In the genomic region with DNA sequence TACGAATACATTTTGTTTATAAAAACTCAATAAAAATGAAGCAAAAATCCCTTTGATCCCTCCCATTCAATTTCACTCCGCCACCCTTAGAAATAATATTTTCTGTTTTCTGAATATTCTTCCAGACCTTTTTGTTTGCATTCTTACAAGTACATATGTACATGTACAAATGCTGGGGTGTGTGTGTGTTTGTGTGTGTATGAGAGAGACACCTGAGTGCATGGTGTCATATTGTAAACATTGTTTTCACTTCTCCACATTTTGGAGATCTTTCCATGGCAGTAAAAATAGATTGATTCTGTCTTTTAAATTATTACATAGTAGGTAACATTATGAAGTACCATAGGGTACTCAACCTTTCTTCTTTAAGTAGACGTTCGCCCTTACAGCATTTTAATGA, we compare ENCODE assay signal across 1 cellular context.
TF ChIP-seq lines count a peak whose summit lies in the region.

No MANE protein-coding gene starts in this region.

TF ChIP-seq in HepG2, 621 proteins besides CTCF, POLR2A, EP300 and RAD21:
- no peak for TF ChIP-seq HNRNPK (IDR thresholded peaks at IDR 0.05; ENCODE audit: low read depth, low read length, poor library complexity, severe bottlenecking)
- peak; percentile 26; the same call in 1 of the 3 replicates for TF ChIP-seq MXI1 (IDR thresholded peaks at IDR 0.05; ENCODE audit: borderline replicate concordance, low read depth, low read length)
- TF ChIP-seq AGO1 (IDR thresholded peaks at IDR 0.05; ENCODE audit: low read depth, low read length, poor library complexity, severe bottlenecking): no peak
- TF ChIP-seq SAP130 (CRISPR knock-in tag; IDR thresholded peaks at IDR 0.05; ENCODE audit: low read depth): peak; percentile 10; the same call in 1 of the 2 replicates
- TF ChIP-seq MED8 (CRISPR knock-in tag; IDR thresholded peaks at IDR 0.05; ENCODE audit: insufficient replicate concordance): no peak
- TF ChIP-seq, protein P1, sequence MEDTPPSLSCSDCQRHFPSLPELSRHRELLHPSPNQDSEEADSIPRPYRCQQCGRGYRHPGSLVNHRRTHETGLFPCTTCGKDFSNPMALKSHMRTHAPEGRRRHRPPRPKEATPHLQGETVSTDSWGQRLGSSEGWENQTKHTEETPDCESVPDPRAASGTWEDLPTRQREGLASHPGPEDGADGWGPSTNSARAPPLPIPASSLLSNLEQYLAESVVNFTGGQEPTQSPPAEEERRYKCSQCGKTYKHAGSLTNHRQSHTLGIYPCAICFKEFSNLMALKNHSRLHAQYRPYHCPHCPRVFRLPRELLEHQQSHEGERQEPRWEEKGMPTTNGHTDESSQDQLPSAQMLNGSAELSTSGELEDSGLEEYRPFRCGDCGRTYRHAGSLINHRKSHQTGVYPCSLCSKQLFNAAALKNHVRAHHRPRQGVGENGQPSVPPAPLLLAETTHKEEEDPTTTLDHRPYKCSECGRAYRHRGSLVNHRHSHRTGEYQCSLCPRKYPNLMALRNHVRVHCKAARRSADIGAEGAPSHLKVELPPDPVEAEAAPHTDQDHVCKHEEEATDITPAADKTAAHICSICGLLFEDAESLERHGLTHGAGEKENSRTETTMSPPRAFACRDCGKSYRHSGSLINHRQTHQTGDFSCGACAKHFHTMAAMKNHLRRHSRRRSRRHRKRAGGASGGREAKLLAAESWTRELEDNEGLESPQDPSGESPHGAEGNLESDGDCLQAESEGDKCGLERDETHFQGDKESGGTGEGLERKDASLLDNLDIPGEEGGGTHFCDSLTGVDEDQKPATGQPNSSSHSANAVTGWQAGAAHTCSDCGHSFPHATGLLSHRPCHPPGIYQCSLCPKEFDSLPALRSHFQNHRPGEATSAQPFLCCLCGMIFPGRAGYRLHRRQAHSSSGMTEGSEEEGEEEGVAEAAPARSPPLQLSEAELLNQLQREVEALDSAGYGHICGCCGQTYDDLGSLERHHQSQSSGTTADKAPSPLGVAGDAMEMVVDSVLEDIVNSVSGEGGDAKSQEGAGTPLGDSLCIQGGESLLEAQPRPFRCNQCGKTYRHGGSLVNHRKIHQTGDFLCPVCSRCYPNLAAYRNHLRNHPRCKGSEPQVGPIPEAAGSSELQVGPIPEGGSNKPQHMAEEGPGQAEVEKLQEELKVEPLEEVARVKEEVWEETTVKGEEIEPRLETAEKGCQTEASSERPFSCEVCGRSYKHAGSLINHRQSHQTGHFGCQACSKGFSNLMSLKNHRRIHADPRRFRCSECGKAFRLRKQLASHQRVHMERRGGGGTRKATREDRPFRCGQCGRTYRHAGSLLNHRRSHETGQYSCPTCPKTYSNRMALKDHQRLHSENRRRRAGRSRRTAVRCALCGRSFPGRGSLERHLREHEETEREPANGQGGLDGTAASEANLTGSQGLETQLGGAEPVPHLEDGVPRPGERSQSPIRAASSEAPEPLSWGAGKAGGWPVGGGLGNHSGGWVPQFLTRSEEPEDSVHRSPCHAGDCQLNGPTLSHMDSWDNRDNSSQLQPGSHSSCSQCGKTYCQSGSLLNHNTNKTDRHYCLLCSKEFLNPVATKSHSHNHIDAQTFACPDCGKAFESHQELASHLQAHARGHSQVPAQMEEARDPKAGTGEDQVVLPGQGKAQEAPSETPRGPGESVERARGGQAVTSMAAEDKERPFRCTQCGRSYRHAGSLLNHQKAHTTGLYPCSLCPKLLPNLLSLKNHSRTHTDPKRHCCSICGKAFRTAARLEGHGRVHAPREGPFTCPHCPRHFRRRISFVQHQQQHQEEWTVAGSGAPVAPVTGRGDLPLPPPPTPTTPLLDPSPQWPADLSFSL (CRISPR knock-in tag; IDR thresholded peaks at IDR 0.05): peak; percentile 22; the same call in 1 of the 2 replicates
- no peak for TF ChIP-seq ZNF12 (CRISPR knock-in tag; IDR thresholded peaks at IDR 0.05)
- no peak for TF ChIP-seq ZNF432 (CRISPR knock-in tag; IDR thresholded peaks at IDR 0.05; ENCODE audit: borderline replicate concordance)
- peak; percentile 37; the same call in 1 of the 2 replicates for TF ChIP-seq FOXA3 (CRISPR knock-in tag; IDR thresholded peaks at IDR 0.05)
- TF ChIP-seq EZH2 (conservative IDR thresholded peaks at IDR 0.05; ENCODE audit: low read depth, low read length): no peak
